ENCODE assay signal across 2 cellular contexts in genomic region chr14:36070056-36071043, GRCh38.
TF ChIP-seq lines count a peak whose summit lies in the region.

No MANE protein-coding gene starts in this region.

TF ChIP-seq in HEK293T, 16 proteins besides CTCF, POLR2A, EP300 and RAD21 (continued from another document):
- no peak for TF ChIP-seq CTBP1 (IDR thresholded peaks at IDR 0.05; ENCODE audit: borderline replicate concordance)
- TF ChIP-seq FOXK2 (IDR thresholded peaks at IDR 0.05), result no peak

TF ChIP-seq in H1, 55 proteins besides CTCF, POLR2A, EP300 and RAD21 (continued from another document):
- TF ChIP-seq POLR2AphosphoS5 (IDR thresholded peaks at IDR 0.05; ENCODE audit: low read depth, low read length) (no peak), POU5F1 (IDR thresholded peaks at IDR 0.05; ENCODE audit: low read depth, low read length) (no peak), HDAC2 (IDR thresholded peaks at IDR 0.05; ENCODE audit: borderline replicate concordance in 1 of 2, low read depth in 2 of 2, low read length in 2 of 2) (no peak), RNF2 (IDR thresholded peaks at IDR 0.05; ENCODE audit: borderline replicate concordance, low read depth, low read length, missing control alignments, poor library complexity, severe bottlenecking) (no peak), JUND (IDR thresholded peaks at IDR 0.05; ENCODE audit: low read length) (no peak), ATF3 (IDR thresholded peaks at IDR 0.05; ENCODE audit: insufficient read depth, low read depth, low read length) (no peak)
TF ChIP-seq in H1: peak in this region for 0.
